In genomic region chrX:131763674-131764073, GRCh38 we compare ENCODE assay signal across 10 cellular contexts.
DNase-seq lines count a peak whose midpoint lies in the region; ATAC-seq, FAIRE-seq and TF ChIP-seq lines count a peak whose summit lies in the region.
"Had no signal": no experiment of that assay in that cellular context is flagged by ENCODE, and none has a peak within 500 bp of the region (broad histone marks: within the 10 kb centered on the region; RNA-seq: fewer than 3 reads in every experiment).

No MANE protein-coding gene starts in this region.

- peak overlapping the region in 6 of 8 donors; percentile 90 to 94 (median 91) for H3K4me3 Mint-ChIP-seq in CD4-positive, alpha-beta memory T cell

- ATAC-seq in GM21526 (IDR thresholded peaks at IDR 0.05; ENCODE audit: low FRiP score, unreplicated experiment), result peak; percentile 73
- no peak for ATAC-seq in HG02973 (IDR thresholded peaks at IDR 0.05; ENCODE audit: unreplicated experiment)
- no peak for ATAC-seq in GM19455 (IDR thresholded peaks at IDR 0.05; ENCODE audit: unreplicated experiment)
- ATAC-seq in HG03565 (IDR thresholded peaks at IDR 0.05; ENCODE audit: unreplicated experiment), result no peak
- ATAC-seq: body of pancreas, HCT116 had no signal

- H3K4me1 ChIP-seq in CD4-positive, alpha-beta memory T cell (ENCODE audit: insufficient read depth, low read length), result no peaks in the 10 kb centered on the region
- H3K4me1 ChIP-seq in keratinocyte (ENCODE audit: control insufficient read depth, extremely low read depth, insufficient read depth, low read length) (no peaks in the 10 kb centered on the region), BE2C (no peaks in the 10 kb centered on the region)
- H3K4me1 ChIP-seq: body of pancreas had no signal

- dilution Hi-C loops in keratinocyte (cut with MboI; ENCODE audit: extremely low pct_ligation_motif_present, low sequenced_read_pairs), result no loop called here

- no peak overlapping the region for H3K4me3 ChIP-seq in CD4-positive, alpha-beta memory T cell (ENCODE audit: low read length in 2 of 2)
- H3K4me3 ChIP-seq in keratinocyte (ENCODE audit: control insufficient read depth in 2 of 3, extremely low read depth in 1 of 3, insufficient read depth in 2 of 3, low read depth in 1 of 3, low read length in 3 of 3), result peak overlapping the region in 1 of 3 experiments; percentile 33
- H3K4me3 ChIP-seq in BE2C (ENCODE audit: low read depth, low read length), result no peak overlapping the region
- H3K4me3 ChIP-seq: body of pancreas had no signal

- CTCF ChIA-PET in CD4-positive, alpha-beta memory T cell (lab: Charles Lee; ENCODE audit: partially characterized antibody), result no interaction called here

- no peaks in the 10 kb centered on the region for H3K36me3 ChIP-seq in CD4-positive, alpha-beta memory T cell (ENCODE audit: insufficient read depth, low read length)
- H3K36me3 ChIP-seq in keratinocyte (ENCODE audit: control insufficient read depth in 2 of 2, extremely low read depth in 1 of 2, insufficient read depth in 2 of 2, low read length in 2 of 2) (no peaks in the 10 kb centered on the region), BE2C (peaks cover 23% of the 10 kb centered on the region)

- peak overlapping the region; percentile 66 for H3K4me2 ChIP-seq in keratinocyte (ENCODE audit: control insufficient read depth, extremely low read depth, insufficient read depth, low read depth, low read length)

- POLR2A ChIA-PET in CD4-positive, alpha-beta memory T cell (lab: Charles Lee; ENCODE audit: partially characterized antibody), result no interaction called here

- intact Hi-C loops in CD4-positive, alpha-beta memory T cell (cut with micrococcal nuclease), result no loop called here

- TF ChIP-seq CTCF in keratinocyte (optimal IDR thresholded peaks at IDR 0.05 in 1 of 3, IDR thresholded peaks at IDR 0.05 in 1 of 3, conservative IDR thresholded peaks at IDR 0.05 in 1 of 3; ENCODE audit: extremely low read depth in 1 of 3, insufficient read depth in 2 of 3, low read length in 3 of 3) (peak; percentile 43 to 71 (median 50)), BE2C (IDR thresholded peaks at IDR 0.05; ENCODE audit: low read depth, low read length) (no peak)

- H3K27ac ChIP-seq in CD4-positive, alpha-beta memory T cell (ENCODE audit: low read depth, low read length), result no peak overlapping the region
- H3K27ac ChIP-seq in keratinocyte (ENCODE audit: control insufficient read depth, insufficient read depth, low read length), result no peak overlapping the region

- H3K9me1 ChIP-seq in keratinocyte (ENCODE audit: control insufficient read depth, extremely low read depth, insufficient read depth, low read length), result no peaks in the 10 kb centered on the region

- peaks cover 0 to 9% (median 0%) of the 10 kb centered on the region in 8 donors for H3K9me3 Mint-ChIP-seq in CD4-positive, alpha-beta memory T cell

- H3K4me1 Mint-ChIP-seq in CD4-positive, alpha-beta memory T cell, result peaks cover 0 to 12% (median 3%) of the 10 kb centered on the region in 4 donors

- H3K27me3 ChIP-seq in CD4-positive, alpha-beta memory T cell (ENCODE audit: insufficient read depth, low read length), result no peaks in the 10 kb centered on the region
- no peaks in the 10 kb centered on the region for H3K27me3 ChIP-seq in keratinocyte (ENCODE audit: control insufficient read depth, extremely low read depth, insufficient read depth, low read length)
- no peaks in the 10 kb centered on the region for H3K27me3 ChIP-seq in BE2C
- H3K27me3 ChIP-seq: body of pancreas had no signal

- FAIRE-seq in keratinocyte (lab: Jason Lieb, UNC), result no peak

- H3K79me2 ChIP-seq in keratinocyte (ENCODE audit: control insufficient read depth, insufficient read depth, low read length), result no peaks in the 10 kb centered on the region

- no peaks in the 10 kb centered on the region for H3K9me3 ChIP-seq in CD4-positive, alpha-beta memory T cell (ENCODE audit: control insufficient read depth in 1 of 2, low read length in 2 of 2)
- no peaks in the 10 kb centered on the region for H3K9me3 ChIP-seq in keratinocyte (ENCODE audit: control insufficient read depth, low read depth, low read length)
- H3K9me3 ChIP-seq in BE2C, result no peaks in the 10 kb centered on the region
- H3K9me3 ChIP-seq: body of pancreas had no signal

- no peak overlapping the region for H3K9ac ChIP-seq in keratinocyte (ENCODE audit: control insufficient read depth, extremely low read depth, insufficient read depth, low read length)

- DNase-seq in CD4-positive, alpha-beta memory T cell, result peak in 4 of 5 donors; percentile 86 to 88 (median 88)
- DNase-seq in SK-N-DZ (ENCODE audit: low spot score) (peak; percentile 82), keratinocyte (ENCODE audit: low read depth, low spot score) (no peak), BE2C (no peak)

- no peaks in the 10 kb centered on the region for H3K27me3 Mint-ChIP-seq in CD4-positive, alpha-beta memory T cell

- peaks cover 0 to 8% of the 10 kb centered on the region in 2 donors for H3K36me3 Mint-ChIP-seq in CD4-positive, alpha-beta memory T cell

- H2AFZ ChIP-seq in keratinocyte (ENCODE audit: control insufficient read depth, low read length), result no peak overlapping the region

- no peaks in the 10 kb centered on the region for H4K20me1 ChIP-seq in keratinocyte (ENCODE audit: control insufficient read depth, extremely low read depth, insufficient read depth, low read length)

- H3K27ac Mint-ChIP-seq in CD4-positive, alpha-beta memory T cell, result peak overlapping the region in 5 of 7 donors; percentile 84 to 96 (median 87)

Comparison
In these comparisons a context has a peak if more than half of its experiments do, and no peak if none do; other contexts are left out.
1. DNase-seq: peak in CD4-positive, alpha-beta memory T cell (4 of 5) and SK-N-DZ (single experiment); none in keratinocyte (single experiment) and BE2C (single experiment).